Comparison of ENCODE assay signal across 21 cellular contexts in the genomic region with DNA sequence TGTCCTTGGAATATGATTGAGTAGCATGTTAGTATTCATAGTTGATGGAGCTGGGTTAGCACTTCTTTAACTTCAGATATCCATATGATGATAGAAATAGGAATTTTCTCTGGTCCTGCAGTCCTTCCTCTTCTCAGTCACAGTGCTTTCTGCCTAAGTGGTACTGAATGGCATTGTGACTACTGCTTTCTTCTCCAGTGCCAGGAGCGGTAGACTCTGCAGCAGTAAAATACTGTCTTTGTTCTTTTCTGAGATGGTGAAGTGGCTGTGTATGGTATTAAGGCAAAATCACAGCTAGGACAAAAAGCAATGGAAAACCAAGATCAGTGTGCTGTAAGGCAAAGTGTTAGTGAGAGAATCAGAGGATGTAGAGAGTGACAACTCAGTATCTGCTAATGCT. TPM values are rescaled to one million over a fixed set of nuclear protein-coding genes. Genes with fewer than 3 reads are reported as not detected.
DNase-seq lines count a peak whose midpoint lies in the region; ATAC-seq, FAIRE-seq and TF ChIP-seq lines count a peak whose summit lies in the region.
"Had no signal": no experiment of that assay in that cellular context is flagged by ENCODE, and none has a peak within 500 bp of the region (broad histone marks: within the 10 kb centered on the region; RNA-seq: fewer than 3 reads in every experiment).

No MANE protein-coding gene starts in this region.

- dilution Hi-C loops in keratinocyte (cut with MboI; ENCODE audit: extremely low pct_ligation_motif_present, low sequenced_read_pairs): no loop called here

- peaks cover 3% of the 10 kb centered on the region for H3K27me3 Mint-ChIP-seq in GM23338 (ENCODE audit: insufficient read depth, low read depth, poor library complexity)
- H3K27me3 Mint-ChIP-seq: stimulated activated naive CD8-positive, alpha-beta T cell treated with anti-CD3 and anti-CD28 coated beads, Interleukin-15, Interleukin-2, amounts not matched to agents 100 ng/mL and 50 ng/mL, for 24 hours; T-helper 17 cell had no signal

- TF ChIP-seq CTCF in GM23338 (conservative IDR thresholded peaks at IDR 0.05; ENCODE audit: low read depth in 2 of 2) (no peak), keratinocyte (optimal IDR thresholded peaks at IDR 0.05 in 1 of 3, IDR thresholded peaks at IDR 0.05 in 1 of 3, conservative IDR thresholded peaks at IDR 0.05 in 1 of 3; ENCODE audit: extremely low read depth in 1 of 3, insufficient read depth in 2 of 3, low read length in 3 of 3) (no peak)

- ATAC-seq in GM23338 (peak; percentile 57), GM21619 (IDR thresholded peaks at IDR 0.05; ENCODE audit: unreplicated experiment) (no peak)
- ATAC-seq: activated CD8-positive, alpha-beta T cell treated with anti-CD3 and anti-CD28 coated beads, Interleukin-2, amount 10 ng/mL, durations not matched to agents 7 days and 5 days; activated T-cell treated with anti-CD3 and anti-CD28 coated beads, Interleukin-2, amount 50 U/mL, for 4 hours; left lobe of liver; T-helper 17 cell had no signal

- FAIRE-seq in keratinocyte (lab: Jason Lieb, UNC): no peak

- no peaks in the 10 kb centered on the region for H3K9me2 ChIP-seq in GM23338 (ENCODE audit: insufficient read depth)

- no peak overlapping the region for H3K27ac Mint-ChIP-seq in GM23338
- H3K27ac Mint-ChIP-seq: activated CD8-positive, alpha-beta T cell treated with anti-CD3 and anti-CD28 coated beads, Interleukin-2, amount 10 ng/mL, durations not matched to agents 7 days and 5 days; stimulated activated naive CD8-positive, alpha-beta T cell treated with anti-CD3 and anti-CD28 coated beads, Interleukin-15, Interleukin-2, amounts not matched to agents 100 ng/mL and 50 ng/mL, for 24 hours; T-helper 17 cell had no signal

- peaks cover 36% of the 10 kb centered on the region for H3K36me3 Mint-ChIP-seq in GM23338 (ENCODE audit: low read depth)

- no peak overlapping the region for H3K9ac ChIP-seq in keratinocyte (ENCODE audit: control insufficient read depth, extremely low read depth, insufficient read depth, low read length)

- no peaks in the 10 kb centered on the region for H3K9me1 ChIP-seq in keratinocyte (ENCODE audit: control insufficient read depth, extremely low read depth, insufficient read depth, low read length)

- H3K27me3 ChIP-seq in GM23338 (ENCODE audit: insufficient read depth) (no peaks in the 10 kb centered on the region), keratinocyte (ENCODE audit: control insufficient read depth, extremely low read depth, insufficient read depth, low read length) (no peaks in the 10 kb centered on the region)

- H2AFZ ChIP-seq in GM23338 (no peak overlapping the region), keratinocyte (ENCODE audit: control insufficient read depth, low read length) (no peak overlapping the region)

- H3K9me3 Mint-ChIP-seq in GM23338: peaks cover 10% of the 10 kb centered on the region; the same call in 2 of the 3 replicates

- DNase-seq in GM23338 (ENCODE audit: low spot score) (no peak), keratinocyte (ENCODE audit: low read depth, low spot score) (no peak), putamen (ENCODE audit: low spot score) (peak; percentile 84), NCI-H187 (lab: John Stamatoyannopoulos, UW) (no peak), dedifferentiated amniotic fluid mesenchymal stem cell (ENCODE audit: extremely low spot score) (no peak)
- no peak for DNase-seq in activated CD4-positive, alpha-beta T cell treated with anti-CD3 and anti-CD28 coated beads, Interleukin-2, amount 50 U/mL, for 4 hours
- DNase-seq: activated CD8-positive, alpha-beta T cell treated with anti-CD3 and anti-CD28 coated beads, Interleukin-2, amount 10 ng/mL, durations not matched to agents 7 days and 5 days; activated naive CD4-positive, alpha-beta T cell treated with anti-CD3 and anti-CD28 coated beads, Interleukin-2, amount 50 U/mL, for 16 hours; activated T-cell treated with anti-CD3 and anti-CD28 coated beads, Interleukin-2, amount 50 U/mL, for 4 hours; dermis blood vessel endothelial cell; foreskin fibroblast; GOT3; NCI-H146; NCI-H82; SIG-M5; stimulated activated CD4-positive, alpha-beta T cell treated with anti-CD3 and anti-CD28 coated beads, Interleukin-2, amount 100 ng/mL, for 24 hours; T-helper 17 cell had no signal

- H3K9me3 ChIP-seq in keratinocyte (ENCODE audit: control insufficient read depth, low read depth, low read length): no peaks in the 10 kb centered on the region

- H3K4me3 ChIP-seq in GM23338 (no peak overlapping the region), keratinocyte (ENCODE audit: control insufficient read depth in 2 of 3, extremely low read depth in 1 of 3, insufficient read depth in 2 of 3, low read depth in 1 of 3, low read length in 3 of 3) (no peak overlapping the region)

- H3K4me2 ChIP-seq in GM23338 (no peak overlapping the region), keratinocyte (ENCODE audit: control insufficient read depth, extremely low read depth, insufficient read depth, low read depth, low read length) (no peak overlapping the region)

- peaks cover 5% of the 10 kb centered on the region; the same call in 1 of the 2 replicates for H3K36me3 ChIP-seq in GM23338 (ENCODE audit: insufficient read depth)
- H3K36me3 ChIP-seq in keratinocyte (ENCODE audit: control insufficient read depth in 2 of 2, extremely low read depth in 1 of 2, insufficient read depth in 2 of 2, low read length in 2 of 2): no peaks in the 10 kb centered on the region

- no peaks in the 10 kb centered on the region for H3F3A ChIP-seq in GM23338 (replicated peaks; ENCODE audit: low read depth)

- H3K79me2 ChIP-seq in GM23338 (replicated peaks; ENCODE audit: insufficient read depth) (peaks cover 98% of the 10 kb centered on the region), keratinocyte (ENCODE audit: control insufficient read depth, insufficient read depth, low read length) (peaks cover 34% of the 10 kb centered on the region)

- peaks cover 10% of the 10 kb centered on the region for H4K20me1 ChIP-seq in GM23338 (replicated peaks; ENCODE audit: insufficient read depth)
- no peaks in the 10 kb centered on the region for H4K20me1 ChIP-seq in keratinocyte (ENCODE audit: control insufficient read depth, extremely low read depth, insufficient read depth, low read length)

- H3K4me1 Mint-ChIP-seq in GM23338: peaks cover 55% of the 10 kb centered on the region

- H3K4me1 ChIP-seq in GM23338 (ENCODE audit: insufficient read depth) (peaks cover 35% of the 10 kb centered on the region), keratinocyte (ENCODE audit: control insufficient read depth, extremely low read depth, insufficient read depth, low read length) (peaks cover 4% of the 10 kb centered on the region)

- H3K4me3 Mint-ChIP-seq in GM23338: no peak overlapping the region
- H3K4me3 Mint-ChIP-seq: activated CD8-positive, alpha-beta T cell treated with anti-CD3 and anti-CD28 coated beads, Interleukin-2, amount 10 ng/mL, durations not matched to agents 7 days and 5 days; activated T-cell treated with anti-CD3 and anti-CD28 coated beads, Interleukin-2, amount 50 U/mL, for 4 hours; stimulated activated naive CD8-positive, alpha-beta T cell treated with anti-CD3 and anti-CD28 coated beads, Interleukin-15, Interleukin-2, amounts not matched to agents 100 ng/mL and 50 ng/mL, for 24 hours; T-helper 17 cell had no signal

- peak overlapping the region; percentile 26 for H3K27ac ChIP-seq in GM23338 (ENCODE audit: low read depth)
- H3K27ac ChIP-seq in angular gyrus (ENCODE audit: low read depth, low read length): peak overlapping the region; percentile 95
- peak overlapping the region; percentile 17 for H3K27ac ChIP-seq in keratinocyte (ENCODE audit: control insufficient read depth, insufficient read depth, low read length)

TF ChIP-seq in GM23338, 12 proteins besides CTCF, POLR2A, EP300 and RAD21:
- TF ChIP-seq ZNF331 (CRISPR knock-in tag; IDR thresholded peaks at IDR 0.05; ENCODE audit: low read depth) (no peak), EZH2phosphoT487 (IDR thresholded peaks at IDR 0.05; ENCODE audit: unreplicated experiment) (no peak), NANOG (IDR thresholded peaks at IDR 0.05; ENCODE audit: borderline replicate concordance) (no peak)
- TF ChIP-seq, protein P1, sequence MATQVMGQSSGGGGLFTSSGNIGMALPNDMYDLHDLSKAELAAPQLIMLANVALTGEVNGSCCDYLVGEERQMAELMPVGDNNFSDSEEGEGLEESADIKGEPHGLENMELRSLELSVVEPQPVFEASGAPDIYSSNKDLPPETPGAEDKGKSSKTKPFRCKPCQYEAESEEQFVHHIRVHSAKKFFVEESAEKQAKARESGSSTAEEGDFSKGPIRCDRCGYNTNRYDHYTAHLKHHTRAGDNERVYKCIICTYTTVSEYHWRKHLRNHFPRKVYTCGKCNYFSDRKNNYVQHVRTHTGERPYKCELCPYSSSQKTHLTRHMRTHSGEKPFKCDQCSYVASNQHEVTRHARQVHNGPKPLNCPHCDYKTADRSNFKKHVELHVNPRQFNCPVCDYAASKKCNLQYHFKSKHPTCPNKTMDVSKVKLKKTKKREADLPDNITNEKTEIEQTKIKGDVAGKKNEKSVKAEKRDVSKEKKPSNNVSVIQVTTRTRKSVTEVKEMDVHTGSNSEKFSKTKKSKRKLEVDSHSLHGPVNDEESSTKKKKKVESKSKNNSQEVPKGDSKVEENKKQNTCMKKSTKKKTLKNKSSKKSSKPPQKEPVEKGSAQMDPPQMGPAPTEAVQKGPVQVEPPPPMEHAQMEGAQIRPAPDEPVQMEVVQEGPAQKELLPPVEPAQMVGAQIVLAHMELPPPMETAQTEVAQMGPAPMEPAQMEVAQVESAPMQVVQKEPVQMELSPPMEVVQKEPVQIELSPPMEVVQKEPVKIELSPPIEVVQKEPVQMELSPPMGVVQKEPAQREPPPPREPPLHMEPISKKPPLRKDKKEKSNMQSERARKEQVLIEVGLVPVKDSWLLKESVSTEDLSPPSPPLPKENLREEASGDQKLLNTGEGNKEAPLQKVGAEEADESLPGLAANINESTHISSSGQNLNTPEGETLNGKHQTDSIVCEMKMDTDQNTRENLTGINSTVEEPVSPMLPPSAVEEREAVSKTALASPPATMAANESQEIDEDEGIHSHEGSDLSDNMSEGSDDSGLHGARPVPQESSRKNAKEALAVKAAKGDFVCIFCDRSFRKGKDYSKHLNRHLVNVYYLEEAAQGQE (IDR thresholded peaks at IDR 0.05; ENCODE audit: unreplicated experiment): no peak

RNA-seq across cellular contexts. Expression of a gene that starts 46.6 kb away (rescaled TPM):
- total RNA-seq in GM23338 (2014; rRNA removed; shearing (Covaris generic)): 203 and 261 TPM in 2 replicates
- 48.5 and 58.2 TPM in 2 replicates for polyA plus RNA-seq in GM23338 (2016; fragmentation: Nextera tagmentation; extraction: Ambion mirVana)
- 30.6 to 44.3 TPM (median 32.7 TPM) in 3 replicates for polyA plus RNA-seq in keratinocyte
- 50.8 TPM for polyA plus RNA-seq in keratinocyte (2011; ENCODE audit: low read depth)
- polyA plus RNA-seq in keratinocyte (2011; cell fraction: cytosol; rRNA removed): 13.2 and 30.3 TPM in 2 replicates
- 38.1 and 51.3 TPM in 2 replicates for polyA plus RNA-seq in keratinocyte (2011; cell fraction: nucleus; rRNA removed)
- polyA plus RNA-seq in keratinocyte (2012; ENCODE audit: low replicate concordance): 18.1 and 24.4 TPM in 2 replicates
- polyA minus RNA-seq in keratinocyte: 2.3 to 32.5 TPM (median 12.1 TPM) in 3 replicates
- polyA minus RNA-seq in keratinocyte (2011; cell fraction: cytosol; rRNA and poly(A)+ RNA removed): 17.3 TPM
- polyA minus RNA-seq in keratinocyte (2011; cell fraction: nucleus; rRNA and poly(A)+ RNA removed): 26.7 and 49.9 TPM in 2 replicates

Comparison
In these comparisons a context has a peak if more than half of its experiments do, and no peak if none do; other contexts are left out.
1. H3K27ac ChIP-seq: peak in every context shown above with its lines; median percentile 95 in angular gyrus; 26 in GM23338; 17 in keratinocyte.